ENCODE assay signal across 1 cellular context in the genomic region with DNA sequence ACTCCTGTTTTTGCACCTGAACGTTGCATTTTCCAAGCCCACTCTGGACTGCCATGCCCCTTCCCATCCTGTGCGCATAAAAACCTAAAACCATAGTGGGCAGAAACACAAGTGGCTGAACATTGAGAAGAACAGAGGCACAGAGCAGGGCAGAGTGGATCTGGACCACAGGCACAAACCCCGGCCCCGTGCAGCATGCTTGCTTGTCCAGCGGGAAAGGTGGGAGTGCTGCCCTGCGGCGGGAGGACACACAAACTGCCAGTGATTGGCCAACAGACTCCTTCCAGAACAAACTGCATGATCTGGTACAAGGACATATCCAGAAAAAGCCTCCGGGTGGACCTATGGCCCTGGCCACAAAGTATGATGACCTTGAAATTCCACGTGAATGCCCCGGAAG.
TF ChIP-seq lines count a peak whose summit lies in the region.

No MANE protein-coding gene starts in this region.

TF ChIP-seq in H1, 55 proteins besides CTCF, POLR2A, EP300 and RAD21:
- TF ChIP-seq USF2 (IDR thresholded peaks at IDR 0.05; ENCODE audit: low read length), result no peak
